Comparison of ENCODE assay signal across 8 cellular contexts in the genomic region with DNA sequence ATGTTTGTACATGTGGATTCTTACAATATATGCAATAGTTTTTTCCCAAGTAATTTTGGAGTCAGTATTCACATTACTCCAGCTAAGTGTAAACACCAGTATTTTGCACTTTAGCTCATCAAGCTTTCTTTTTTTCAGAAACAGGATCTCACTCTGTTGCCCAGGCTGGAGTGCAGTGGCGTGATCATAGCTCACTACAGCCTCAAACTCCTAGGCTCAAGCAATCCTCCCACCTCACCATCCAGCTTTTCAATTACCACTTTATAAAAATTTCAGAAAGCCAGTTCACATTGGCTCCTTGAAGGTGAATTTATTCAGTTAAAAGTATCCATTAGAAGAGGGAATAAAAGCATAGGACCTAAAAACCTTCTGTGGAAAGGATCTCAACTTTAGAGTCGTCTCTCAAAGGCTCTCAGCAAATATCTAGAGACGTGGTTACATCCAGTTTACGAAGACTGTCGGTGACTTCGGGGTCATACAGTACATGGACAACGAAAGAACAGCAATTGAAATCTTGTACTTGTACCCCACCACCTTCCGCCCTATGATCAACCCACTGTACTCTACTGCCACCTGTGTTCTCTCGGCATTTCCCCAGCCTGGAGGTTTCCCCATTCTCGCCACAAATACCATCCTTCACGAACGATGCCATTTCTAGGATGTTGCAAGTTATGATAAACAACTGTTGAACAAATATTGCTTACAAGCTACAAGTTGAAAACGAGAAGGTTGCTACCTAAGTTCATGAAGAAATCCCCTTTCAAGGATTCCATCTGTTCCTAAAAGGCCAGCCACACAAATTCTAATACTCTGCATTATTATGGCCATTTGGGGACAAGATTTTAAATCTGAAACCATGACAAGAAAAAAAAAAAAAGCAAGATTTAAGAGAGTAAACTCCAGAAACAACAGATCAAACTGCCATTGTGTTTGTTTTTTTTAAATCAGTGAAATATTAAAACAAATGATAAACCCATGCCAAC.
A peak's percentile ranks its signal among the peaks of the same experiment; 100 is the strongest.
DNase-seq lines count a peak whose midpoint lies in the region; ATAC-seq and TF ChIP-seq lines count a peak whose summit lies in the region.

No MANE protein-coding gene starts in this region.

- H3K4me3 ChIP-seq in foreskin fibroblast (ENCODE audit: low read depth in 1 of 2, low read length in 2 of 2) (peak overlapping the region; percentile 65 to 92), neuron (ENCODE audit: low read length) (peak overlapping the region; percentile 64)

- no peak for TF ChIP-seq EP300 in Ishikawa (IDR thresholded peaks at IDR 0.05; ENCODE audit: borderline replicate concordance)

- TF ChIP-seq CTCF in foreskin fibroblast (IDR thresholded peaks at IDR 0.05; ENCODE audit: low read depth, low read length), result peak; percentile 66

- peak; percentile 66 for TF ChIP-seq RAD21 in Ishikawa (IDR thresholded peaks at IDR 0.05; ENCODE audit: low read depth)

- H2AFZ ChIP-seq in neuron (ENCODE audit: low read depth, low read length), result no peak overlapping the region

- H3K27me3 ChIP-seq in neuron (ENCODE audit: insufficient read depth, low read length), result peaks cover 35% of the 10 kb centered on the region

- peaks cover 11% of the 10 kb centered on the region for H3K4me1 ChIP-seq in neuron (ENCODE audit: insufficient read depth, low read length)

- H3K9me3 ChIP-seq in neuron (ENCODE audit: low read length), result no peaks in the 10 kb centered on the region

- DNase-seq in SIG-M5 treated with dmso at 0.1 percent for 504 hours (lab: John Stamatoyannopoulos, UW; ENCODE audit: unreplicated experiment) (peak; percentile 39), SIG-M5 (lab: John Stamatoyannopoulos, UW) (no peak), T1000 (lab: John Stamatoyannopoulos, UW) (peak; percentile 38), foreskin fibroblast (peak; percentile 77 to 90), CD1c-positive myeloid dendritic cell (ENCODE audit: extremely low spot score) (no peak)

- ATAC-seq in HG02973 (IDR thresholded peaks at IDR 0.05; ENCODE audit: unreplicated experiment), result no peak

- no peaks in the 10 kb centered on the region for H3K36me3 ChIP-seq in neuron (ENCODE audit: insufficient read depth, low read length)

TF ChIP-seq in Ishikawa, 13 proteins besides CTCF, POLR2A, EP300 and RAD21:
- TF ChIP-seq CREB1 (IDR thresholded peaks at IDR 0.05; ENCODE audit: low read depth) (no peak), TCF12 (IDR thresholded peaks at IDR 0.05; ENCODE audit: low read depth) (no peak), TEAD4 (IDR thresholded peaks at IDR 0.05) (no peak), FOXM1 (IDR thresholded peaks at IDR 0.05; ENCODE audit: borderline replicate concordance, low read depth) (no peak), ZBTB7A (IDR thresholded peaks at IDR 0.05; ENCODE audit: low read depth) (no peak), EGR1 (IDR thresholded peaks at IDR 0.05) (no peak), CEBPB (IDR thresholded peaks at IDR 0.05) (no peak), NFIC (IDR thresholded peaks at IDR 0.05) (no peak), YY1 (IDR thresholded peaks at IDR 0.05; ENCODE audit: low read depth) (no peak), TAF1 (IDR thresholded peaks at IDR 0.05; ENCODE audit: low read depth) (no peak)
- TF ChIP-seq, protein P1, sequence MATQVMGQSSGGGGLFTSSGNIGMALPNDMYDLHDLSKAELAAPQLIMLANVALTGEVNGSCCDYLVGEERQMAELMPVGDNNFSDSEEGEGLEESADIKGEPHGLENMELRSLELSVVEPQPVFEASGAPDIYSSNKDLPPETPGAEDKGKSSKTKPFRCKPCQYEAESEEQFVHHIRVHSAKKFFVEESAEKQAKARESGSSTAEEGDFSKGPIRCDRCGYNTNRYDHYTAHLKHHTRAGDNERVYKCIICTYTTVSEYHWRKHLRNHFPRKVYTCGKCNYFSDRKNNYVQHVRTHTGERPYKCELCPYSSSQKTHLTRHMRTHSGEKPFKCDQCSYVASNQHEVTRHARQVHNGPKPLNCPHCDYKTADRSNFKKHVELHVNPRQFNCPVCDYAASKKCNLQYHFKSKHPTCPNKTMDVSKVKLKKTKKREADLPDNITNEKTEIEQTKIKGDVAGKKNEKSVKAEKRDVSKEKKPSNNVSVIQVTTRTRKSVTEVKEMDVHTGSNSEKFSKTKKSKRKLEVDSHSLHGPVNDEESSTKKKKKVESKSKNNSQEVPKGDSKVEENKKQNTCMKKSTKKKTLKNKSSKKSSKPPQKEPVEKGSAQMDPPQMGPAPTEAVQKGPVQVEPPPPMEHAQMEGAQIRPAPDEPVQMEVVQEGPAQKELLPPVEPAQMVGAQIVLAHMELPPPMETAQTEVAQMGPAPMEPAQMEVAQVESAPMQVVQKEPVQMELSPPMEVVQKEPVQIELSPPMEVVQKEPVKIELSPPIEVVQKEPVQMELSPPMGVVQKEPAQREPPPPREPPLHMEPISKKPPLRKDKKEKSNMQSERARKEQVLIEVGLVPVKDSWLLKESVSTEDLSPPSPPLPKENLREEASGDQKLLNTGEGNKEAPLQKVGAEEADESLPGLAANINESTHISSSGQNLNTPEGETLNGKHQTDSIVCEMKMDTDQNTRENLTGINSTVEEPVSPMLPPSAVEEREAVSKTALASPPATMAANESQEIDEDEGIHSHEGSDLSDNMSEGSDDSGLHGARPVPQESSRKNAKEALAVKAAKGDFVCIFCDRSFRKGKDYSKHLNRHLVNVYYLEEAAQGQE (IDR thresholded peaks at IDR 0.05; ENCODE audit: low read depth), result no peak
- TF ChIP-seq, protein P2, sequence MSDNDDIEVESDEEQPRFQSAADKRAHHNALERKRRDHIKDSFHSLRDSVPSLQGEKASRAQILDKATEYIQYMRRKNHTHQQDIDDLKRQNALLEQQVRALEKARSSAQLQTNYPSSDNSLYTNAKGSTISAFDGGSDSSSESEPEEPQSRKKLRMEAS (IDR thresholded peaks at IDR 0.05), result no peak
- TF ChIP-seq, protein P3, sequence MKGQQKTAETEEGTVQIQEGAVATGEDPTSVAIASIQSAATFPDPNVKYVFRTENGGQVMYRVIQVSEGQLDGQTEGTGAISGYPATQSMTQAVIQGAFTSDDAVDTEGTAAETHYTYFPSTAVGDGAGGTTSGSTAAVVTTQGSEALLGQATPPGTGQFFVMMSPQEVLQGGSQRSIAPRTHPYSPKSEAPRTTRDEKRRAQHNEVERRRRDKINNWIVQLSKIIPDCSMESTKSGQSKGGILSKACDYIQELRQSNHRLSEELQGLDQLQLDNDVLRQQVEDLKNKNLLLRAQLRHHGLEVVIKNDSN (IDR thresholded peaks at IDR 0.05), result no peak

Comparison
In these comparisons a context has a peak if more than half of its experiments do, and no peak if none do; other contexts are left out.
1. DNase-seq: peak in SIG-M5 treated with dmso at 0.1 percent for 504 hours (single experiment), T1000 (single experiment) and foreskin fibroblast (2 of 2); none in SIG-M5 (single experiment) and CD1c-positive myeloid dendritic cell (single experiment).